In genomic region chr7:47517821-47518480, GRCh38 we compare ENCODE assay signal across 27 cellular contexts.
DNase-seq lines count a peak whose midpoint lies in the region; ATAC-seq and TF ChIP-seq lines count a peak whose summit lies in the region.
"Had no signal": no experiment of that assay in that cellular context is flagged by ENCODE, and none has a peak within 500 bp of the region (broad histone marks: within the 10 kb centered on the region; RNA-seq: fewer than 3 reads in every experiment).

No MANE protein-coding gene starts in this region.

- peak overlapping the region; percentile 23 for H2AK9ac ChIP-seq in IMR-90 (replicated peaks; ENCODE audit: low read depth, low read length, poor library complexity)

- H4K91ac ChIP-seq in IMR-90 (ENCODE audit: insufficient read depth, low read depth, low read length), result peak overlapping the region; percentile 7

- peak overlapping the region; percentile 42; the same call in 1 of the 2 replicates for H3K23ac ChIP-seq in IMR-90 (ENCODE audit: low read depth, low read length)

- peaks cover 3% of the 10 kb centered on the region for H3K27me3 Mint-ChIP-seq in endothelial cell (ENCODE audit: unreplicated experiment)
- H3K27me3 Mint-ChIP-seq in nephron progenitor cell (ENCODE audit: low read depth, poor library complexity), result no peaks in the 10 kb centered on the region
- H3K27me3 Mint-ChIP-seq in activated naive CD8-positive, alpha-beta T cell treated with anti-CD3 and anti-CD28 coated beads, Interleukin-2, amount 50 U/mL, for 24 hours, result peaks cover 6% of the 10 kb centered on the region
- H3K27me3 Mint-ChIP-seq in activated CD4-positive, alpha-beta memory T cell treated with anti-CD3 and anti-CD28 coated beads, Interleukin-2, amount 10 ng/mL, durations not matched to agents 7 days and 5 days, result peaks cover 2% of the 10 kb centered on the region
- H3K27me3 Mint-ChIP-seq: naive B cell; stimulated activated naive B cell treated with anti-CD40 and anti-IgM and Interleukin-4, amounts not matched to agents 10 μg/mL and 1 μg/mL and 100 μg/mL, for 72 hours had no signal

- H3K9me3 ChIP-seq in IMR-90 (ENCODE audit: control insufficient read depth, insufficient read depth, low read length) (no peaks in the 10 kb centered on the region), tibial artery (no peaks in the 10 kb centered on the region)
- H3K9me3 ChIP-seq: esophagus muscularis mucosa, heart left ventricle, ovary, Peyer's patch had no signal

- POLR2A ChIA-PET in IMR-90 (lab: Charles Lee; ENCODE audit: unreplicated experiment), result no interaction called here
- POLR2A ChIA-PET in activated CD4-positive, alpha-beta memory T cell treated with anti-CD3 and anti-CD28 coated beads, Interleukin-2, amount 10 ng/mL, durations not matched to agents 7 days and 5 days (lab: Charles Lee), result no interaction called here

- H3K79me1 ChIP-seq in IMR-90 (ENCODE audit: low read depth in 1 of 2, low read length in 2 of 2), result peaks cover 41 to 86% of the 10 kb centered on the region in 2 experiments

- TF ChIP-seq POLR2A in IMR-90 (IDR thresholded peaks at IDR 0.05; ENCODE audit: low read depth, low read length), result no peak

- peak overlapping the region; percentile 49 for H3K14ac ChIP-seq in IMR-90 (replicated peaks; ENCODE audit: low read depth, low read length)

- H3K27ac ChIP-seq in IMR-90 (ENCODE audit: insufficient read depth, low read length) (no peak overlapping the region), tibial artery (peak overlapping the region; percentile 61 to 62)
- H3K27ac ChIP-seq: esophagus muscularis mucosa, foreskin keratinocyte, ovary had no signal

- no peak overlapping the region for H2BK20ac ChIP-seq in IMR-90 (ENCODE audit: low read depth, low read length)

- peaks cover 65% of the 10 kb centered on the region for H4K20me1 ChIP-seq in IMR-90 (ENCODE audit: insufficient read depth, low read length)

- CTCF ChIA-PET in IMR-90 (lab: Yijun Ruan, JAX), result no interaction called here
- CTCF ChIA-PET in activated CD4-positive, alpha-beta memory T cell treated with anti-CD3 and anti-CD28 coated beads, Interleukin-2, amount 10 ng/mL, durations not matched to agents 7 days and 5 days (lab: Charles Lee), result no interaction called here

- TF ChIP-seq CTCF in IMR-90 (conservative IDR thresholded peaks at IDR 0.05; ENCODE audit: low read depth, low read length) (no peak), endothelial cell (IDR thresholded peaks at IDR 0.05; ENCODE audit: unreplicated experiment) (no peak), nephron progenitor cell (IDR thresholded peaks at IDR 0.05) (no peak), tibial artery (IDR thresholded peaks at IDR 0.05) (no peak)

- peaks cover 29% of the 10 kb centered on the region for H3K4me1 ChIP-seq in IMR-90 (ENCODE audit: control insufficient read depth, insufficient read depth, low read length)
- peaks cover 0 to 76% (median 44%) of the 10 kb centered on the region in 4 donors for H3K4me1 ChIP-seq in tibial artery
- H3K4me1 ChIP-seq: foreskin keratinocyte had no signal

- intact Hi-C loops in IMR-90 (cut with micrococcal nuclease), result no loop called here
- intact Hi-C loops in tibial artery (cut with DNase I; ENCODE audit: low total_unique reads), result no loop called here

- H3K9me3 Mint-ChIP-seq in endothelial cell (ENCODE audit: unreplicated experiment), result no peaks in the 10 kb centered on the region
- H3K9me3 Mint-ChIP-seq in nephron progenitor cell, result no peaks in the 10 kb centered on the region
- H3K9me3 Mint-ChIP-seq in activated naive CD8-positive, alpha-beta T cell treated with anti-CD3 and anti-CD28 coated beads, Interleukin-2, amount 50 U/mL, for 24 hours, result no peaks in the 10 kb centered on the region
- H3K9me3 Mint-ChIP-seq in activated CD4-positive, alpha-beta memory T cell treated with anti-CD3 and anti-CD28 coated beads, Interleukin-2, amount 10 ng/mL, durations not matched to agents 7 days and 5 days, result no peaks in the 10 kb centered on the region
- H3K9me3 Mint-ChIP-seq: activated naive CD4-positive, alpha-beta T cell treated with anti-CD3 and anti-CD28 coated beads, Interleukin-2, amount 10 ng/mL, durations not matched to agents 7 days and 5 days; activated T-helper 1 cell treated with anti-CD3 and anti-CD28 coated beads, Interleukin-12 subunit alpha, Interleukin-12 subunit beta, Interleukin-2, Interleukin-4 antibody, amounts not matched to agents 30 ng/mL and 10 ng/mL and 1 ng/mL, durations not matched to agents 14 hours and 24 hours and 36 hours; H9; naive B cell had no signal

- H3K4me2 ChIP-seq in IMR-90 (ENCODE audit: low read depth, low read length), result no peak overlapping the region

- no peak for TF ChIP-seq RAD21 in IMR-90 (IDR thresholded peaks at IDR 0.05; ENCODE audit: low read length)

- H3K4me1 Mint-ChIP-seq in endothelial cell (ENCODE audit: unreplicated experiment) (peaks cover 22% of the 10 kb centered on the region), nephron progenitor cell (peaks cover 47% of the 10 kb centered on the region)
- H3K4me1 Mint-ChIP-seq in activated naive CD8-positive, alpha-beta T cell treated with anti-CD3 and anti-CD28 coated beads, Interleukin-2, amount 50 U/mL, for 24 hours, result peaks cover 2% of the 10 kb centered on the region
- H3K4me1 Mint-ChIP-seq in activated CD4-positive, alpha-beta memory T cell treated with anti-CD3 and anti-CD28 coated beads, Interleukin-2, amount 10 ng/mL, durations not matched to agents 7 days and 5 days, result no peaks in the 10 kb centered on the region
- H3K4me1 Mint-ChIP-seq: activated naive CD4-positive, alpha-beta T cell treated with anti-CD3 and anti-CD28 coated beads, Interleukin-2, amount 10 ng/mL, durations not matched to agents 7 days and 5 days had no signal

- in situ Hi-C loops in IMR-90 (cut with MboI; ENCODE audit: low sequenced_read_pairs), result no loop called here

- no peak overlapping the region for H3K4me3 Mint-ChIP-seq in endothelial cell (ENCODE audit: unreplicated experiment)
- H3K4me3 Mint-ChIP-seq in nephron progenitor cell, result no peak overlapping the region
- no peak overlapping the region for H3K4me3 Mint-ChIP-seq in activated naive CD8-positive, alpha-beta T cell treated with anti-CD3 and anti-CD28 coated beads, Interleukin-2, amount 50 U/mL, for 24 hours
- no peak overlapping the region for H3K4me3 Mint-ChIP-seq in activated CD4-positive, alpha-beta memory T cell treated with anti-CD3 and anti-CD28 coated beads, Interleukin-2, amount 10 ng/mL, durations not matched to agents 7 days and 5 days
- H3K4me3 Mint-ChIP-seq: activated naive CD4-positive, alpha-beta T cell treated with anti-CD3 and anti-CD28 coated beads, Interleukin-2, amount 10 ng/mL, durations not matched to agents 7 days and 5 days; activated T-helper 1 cell treated with anti-CD3 and anti-CD28 coated beads, Interleukin-12 subunit alpha, Interleukin-12 subunit beta, Interleukin-2, Interleukin-4 antibody, amounts not matched to agents 30 ng/mL and 10 ng/mL and 1 ng/mL, durations not matched to agents 14 hours and 24 hours and 36 hours; H9; naive B cell; stimulated activated naive B cell treated with anti-CD40 and anti-IgM and Interleukin-4, amounts not matched to agents 10 μg/mL and 1 μg/mL and 100 μg/mL, for 72 hours had no signal

- H2BK15ac ChIP-seq in IMR-90 (ENCODE audit: low read depth, low read length), result no peak overlapping the region

- 98% methylated on average over 8 of the region's 10 CpGs; no CpG with 5 or more reads in 1 of the 2 experiments for WGBS in IMR-90 (ENCODE audit: extremely low coverage in 2 of 2, insufficient read length in 1 of 2), 2 experiments

- H2BK120ac ChIP-seq in IMR-90 (ENCODE audit: low read depth, low read length), result 0 out of 2 replicates have a peak overlapping the region, but pooled peaks have one; percentile 9

- dilution Hi-C loops in IMR-90 (cut with HindIII; ENCODE audit: low sequenced_read_pairs, unreplicated experiment), result no loop called here

- H3K56ac ChIP-seq in IMR-90 (ENCODE audit: extremely low read depth, insufficient read depth, low read length), result no peak overlapping the region

- H3K36me3 Mint-ChIP-seq in endothelial cell (ENCODE audit: low read depth, unreplicated experiment) (no peaks in the 10 kb centered on the region), nephron progenitor cell (ENCODE audit: low read depth) (peaks cover 32% of the 10 kb centered on the region)
- H3K36me3 Mint-ChIP-seq in activated naive CD8-positive, alpha-beta T cell treated with anti-CD3 and anti-CD28 coated beads, Interleukin-2, amount 50 U/mL, for 24 hours (ENCODE audit: low read depth), result no peaks in the 10 kb centered on the region
- H3K36me3 Mint-ChIP-seq in activated CD4-positive, alpha-beta memory T cell treated with anti-CD3 and anti-CD28 coated beads, Interleukin-2, amount 10 ng/mL, durations not matched to agents 7 days and 5 days (ENCODE audit: low read depth), result no peaks in the 10 kb centered on the region
- H3K36me3 Mint-ChIP-seq: activated naive CD4-positive, alpha-beta T cell treated with anti-CD3 and anti-CD28 coated beads, Interleukin-2, amount 10 ng/mL, durations not matched to agents 7 days and 5 days; naive B cell had no signal

- peak overlapping the region; percentile 44 for H3K27ac Mint-ChIP-seq in endothelial cell (ENCODE audit: unreplicated experiment)
- H3K27ac Mint-ChIP-seq in nephron progenitor cell, result peak overlapping the region; percentile 59
- no peak overlapping the region for H3K27ac Mint-ChIP-seq in activated naive CD8-positive, alpha-beta T cell treated with anti-CD3 and anti-CD28 coated beads, Interleukin-2, amount 50 U/mL, for 24 hours
- no peak overlapping the region for H3K27ac Mint-ChIP-seq in activated CD4-positive, alpha-beta memory T cell treated with anti-CD3 and anti-CD28 coated beads, Interleukin-2, amount 10 ng/mL, durations not matched to agents 7 days and 5 days
- H3K27ac Mint-ChIP-seq: activated naive CD4-positive, alpha-beta T cell treated with anti-CD3 and anti-CD28 coated beads, Interleukin-2, amount 10 ng/mL, durations not matched to agents 7 days and 5 days; activated T-helper 1 cell treated with anti-CD3 and anti-CD28 coated beads, Interleukin-12 subunit alpha, Interleukin-12 subunit beta, Interleukin-2, Interleukin-4 antibody, amounts not matched to agents 30 ng/mL and 10 ng/mL and 1 ng/mL, durations not matched to agents 14 hours and 24 hours and 36 hours; stimulated activated naive B cell treated with anti-CD40 and anti-IgM and Interleukin-4, amounts not matched to agents 10 μg/mL and 1 μg/mL and 100 μg/mL, for 72 hours had no signal

- H3K27me3 ChIP-seq in IMR-90 (ENCODE audit: control insufficient read depth, insufficient read depth, low read length), result no peaks in the 10 kb centered on the region
- no peaks in the 10 kb centered on the region for H3K27me3 ChIP-seq in tibial artery
- H3K27me3 ChIP-seq: esophagus muscularis mucosa, foreskin keratinocyte, heart left ventricle, ovary, Peyer's patch had no signal

- H2AFZ ChIP-seq in IMR-90 (replicated peaks; ENCODE audit: low read length, poor library complexity), result no peak overlapping the region

- ATAC-seq in IMR-90 (ENCODE audit: low read depth) (no peak), GM21528 (IDR thresholded peaks at IDR 0.05; ENCODE audit: low FRiP score, unreplicated experiment) (no peak)
- ATAC-seq in activated naive CD8-positive, alpha-beta T cell treated with anti-CD3 and anti-CD28 coated beads, Interleukin-2, amount 50 U/mL, for 24 hours, result no peak
- ATAC-seq: foreskin keratinocyte; heart left ventricle; stimulated activated naive B cell treated with anti-CD40 and anti-IgM and Interleukin-4, amounts not matched to agents 10 μg/mL and 1 μg/mL and 100 μg/mL, for 72 hours had no signal

- peak overlapping the region in 1 of 2 experiments; percentile 11; a peak in 1 of 4 replicates for H4K8ac ChIP-seq in IMR-90 (ENCODE audit: low read depth in 2 of 2, low read length in 2 of 2)

- peaks cover 54% of the 10 kb centered on the region for H3K9me1 ChIP-seq in IMR-90 (ENCODE audit: insufficient read depth, low read length)

- H2AK5ac ChIP-seq in IMR-90 (ENCODE audit: low read depth, low read length), result peak overlapping the region; percentile 78

- no TSS peak for BruUV-seq in IMR-90 (replicated peaks; lab: Mats Ljungman, UMichigan)

- no peak overlapping the region for H4K5ac ChIP-seq in IMR-90 (ENCODE audit: low read depth, low read length)

- H3K36me3 ChIP-seq in IMR-90 (ENCODE audit: control insufficient read depth, insufficient read depth, low read length), result peaks cover 25% of the 10 kb centered on the region
- H3K36me3 ChIP-seq in tibial artery, result peaks cover 0 to under 1% (median 0%) of the 10 kb centered on the region in 3 donors
- H3K36me3 ChIP-seq: esophagus muscularis mucosa, heart left ventricle, ovary, Peyer's patch had no signal

- H3K18ac ChIP-seq in IMR-90 (ENCODE audit: low read depth, low read length), result no peak overlapping the region

- H3K9ac ChIP-seq in IMR-90 (ENCODE audit: low read depth, low read length), result no peak overlapping the region

- H3K4me3 ChIP-seq in IMR-90 (ENCODE audit: insufficient read depth, low read depth, low read length) (no peak overlapping the region), tibial artery (no peak overlapping the region)
- H3K4me3 ChIP-seq: esophagus muscularis mucosa, heart left ventricle, ovary, Peyer's patch had no signal

- H3K4ac ChIP-seq in IMR-90 (ENCODE audit: low read depth, low read length), result peak overlapping the region; percentile 89

- no peak overlapping the region for H2BK5ac ChIP-seq in IMR-90 (ENCODE audit: low read depth, low read length, poor library complexity, severe bottlenecking)

- DNase-seq in IMR-90 (no peak), endothelial cell (ENCODE audit: low spot score) (no peak), nephron progenitor cell (no peak), tibial artery (peak; percentile 11 to 59)
- no peak for DNase-seq in stimulated activated CD4-positive, alpha-beta T cell treated with anti-CD3 and anti-CD28 coated beads, Interleukin-15, amount 100 ng/mL, for 24 hours
- DNase-seq in activated naive CD8-positive, alpha-beta T cell treated with anti-CD3 and anti-CD28 coated beads, Interleukin-2, amount 50 U/mL, for 24 hours, result no peak
- no peak for DNase-seq in activated CD4-positive, alpha-beta memory T cell treated with anti-CD3 and anti-CD28 coated beads, Interleukin-2, amount 10 ng/mL, durations not matched to agents 7 days and 5 days
- DNase-seq: activated naive CD4-positive, alpha-beta T cell treated with anti-CD3 and anti-CD28 coated beads, Interleukin-2, amount 10 ng/mL, durations not matched to agents 7 days and 5 days; C1 segment of cervical spinal cord; cortex of kidney; DMS79; foreskin keratinocyte; H9; naive B cell; NCI-H1105 treated with DMSO at 0.1 percent for 48 hours; NCI-H2029; NCI-H526 treated with DMSO at 0.1 percent for 48 hours; right cardiac atrium; stimulated activated CD4-positive, alpha-beta T cell treated with anti-CD3 and anti-CD28 coated beads, Interleukin-4, amount 100 ng/mL, for 4 hours; stimulated activated naive B cell treated with anti-CD40 and anti-IgM and Interleukin-4, amounts not matched to agents 10 μg/mL and 1 μg/mL and 100 μg/mL, for 72 hours; T1000 had no signal

Comparison
In these comparisons a context has a peak if more than half of its experiments do, and no peak if none do; other contexts are left out.
1. DNase-seq: peak in tibial artery (2 of 2); none in IMR-90 (single experiment), endothelial cell (single experiment), nephron progenitor cell (single experiment), stimulated activated CD4-positive, alpha-beta T cell treated with anti-CD3 and anti-CD28 coated beads, Interleukin-15, amount 100 ng/mL, for 24 hours (single experiment), activated naive CD8-positive, alpha-beta T cell treated with anti-CD3 and anti-CD28 coated beads, Interleukin-2, amount 50 U/mL, for 24 hours (single experiment) and activated CD4-positive, alpha-beta memory T cell treated with anti-CD3 and anti-CD28 coated beads, Interleukin-2, amount 10 ng/mL, durations not matched to agents 7 days and 5 days (single experiment).
2. H3K27ac Mint-ChIP-seq: peak in endothelial cell (single experiment) and nephron progenitor cell (single experiment); none in activated naive CD8-positive, alpha-beta T cell treated with anti-CD3 and anti-CD28 coated beads, Interleukin-2, amount 50 U/mL, for 24 hours (single experiment) and activated CD4-positive, alpha-beta memory T cell treated with anti-CD3 and anti-CD28 coated beads, Interleukin-2, amount 10 ng/mL, durations not matched to agents 7 days and 5 days (single experiment).